Comparison of ENCODE assay signal across 19 cellular contexts in genomic region chrX:7372843-7373525, GRCh38.
DNase-seq lines count a peak whose midpoint lies in the region; ATAC-seq and TF ChIP-seq lines count a peak whose summit lies in the region.
"Had no signal": no experiment of that assay in that cellular context is flagged by ENCODE, and none has a peak within 500 bp of the region (broad histone marks: within the 10 kb centered on the region; RNA-seq: fewer than 3 reads in every experiment).

No MANE protein-coding gene starts in this region.

- TF ChIP-seq EP300 in upper lobe of left lung (IDR thresholded peaks at IDR 0.05): no peak

- no peak overlapping the region for H3K4me3 ChIP-seq in upper lobe of left lung
- H3K4me3 ChIP-seq: gastrocnemius medialis, prostate gland had no signal

- no peak overlapping the region for H3K27ac ChIP-seq in upper lobe of left lung
- H3K27ac ChIP-seq: gastrocnemius medialis, prostate gland had no signal

- no peaks in the 10 kb centered on the region for H3K4me1 ChIP-seq in upper lobe of left lung
- H3K4me1 ChIP-seq: gastrocnemius medialis, prostate gland had no signal

- peaks cover 0 to 28% (median 0%) of the 10 kb centered on the region in 4 donors for H3K9me3 ChIP-seq in upper lobe of left lung
- H3K9me3 ChIP-seq: gastrocnemius medialis, prostate gland had no signal

- no peak for TF ChIP-seq POLR2A in upper lobe of left lung (IDR thresholded peaks at IDR 0.05)

- no peak for ATAC-seq in upper lobe of left lung (ENCODE audit: low FRiP score in 2 of 2)
- no peak for ATAC-seq in GM18517 (IDR thresholded peaks at IDR 0.05; ENCODE audit: unreplicated experiment)
- ATAC-seq: CD8-positive, alpha-beta T cell; gastrocnemius medialis had no signal

- H3K27me3 ChIP-seq in upper lobe of left lung: no peaks in the 10 kb centered on the region
- H3K27me3 ChIP-seq: gastrocnemius medialis had no signal

- no peak for TF ChIP-seq CTCF in upper lobe of left lung (IDR thresholded peaks at IDR 0.05)

- WGBS in upper lobe of left lung, 2 donors: 65 to 75% methylated on average over 7 of the region's 7 CpGs

- DNase-seq in EL: peak; percentile 73
- DNase-seq in MV-4-11 (lab: John Stamatoyannopoulos, UW): peak; percentile 7
- peak; percentile 13 for DNase-seq in dermis blood vessel endothelial cell
- peak; percentile 25 for DNase-seq in renal cortical epithelial cell (ENCODE audit: low read depth)
- no peak for DNase-seq in NCI-H1436 treated with DMSO at 0.1 percent for 48 hours (lab: John Stamatoyannopoulos, UW)
- DNase-seq in upper lobe of left lung: no peak
- no peak for DNase-seq in NK-92 (lab: John Stamatoyannopoulos, UW; ENCODE audit: unreplicated experiment)
- DNase-seq: activated CD8-positive, alpha-beta memory T cell treated with anti-CD3 and anti-CD28 coated beads for 24 hours; activated naive CD4-positive, alpha-beta T cell; CD8-positive, alpha-beta T cell; gastrocnemius medialis; H9; NCI-H187; NCI-H526 treated with DMSO at 0.1 percent for 48 hours; SIG-M5; stimulated activated CD4-positive, alpha-beta T cell treated with anti-CD3 and anti-CD28 coated beads, Interleukin-4, amount 100 ng/mL, for 1 hour; stimulated activated naive CD4-positive, alpha-beta T cell had no signal

- no peaks in the 10 kb centered on the region for H3K36me3 ChIP-seq in upper lobe of left lung
- H3K36me3 ChIP-seq: gastrocnemius medialis, prostate gland had no signal

Comparison
In these comparisons a context has a peak if more than half of its experiments do, and no peak if none do; other contexts are left out.
1. DNase-seq: peak in EL (single experiment), MV-4-11 (single experiment), dermis blood vessel endothelial cell (single experiment) and renal cortical epithelial cell (single experiment); none in NCI-H1436 treated with DMSO at 0.1 percent for 48 hours (single experiment), upper lobe of left lung (0 of 2) and NK-92 (single experiment).